ENCODE assay signal across 1 cellular context in the genomic region with DNA sequence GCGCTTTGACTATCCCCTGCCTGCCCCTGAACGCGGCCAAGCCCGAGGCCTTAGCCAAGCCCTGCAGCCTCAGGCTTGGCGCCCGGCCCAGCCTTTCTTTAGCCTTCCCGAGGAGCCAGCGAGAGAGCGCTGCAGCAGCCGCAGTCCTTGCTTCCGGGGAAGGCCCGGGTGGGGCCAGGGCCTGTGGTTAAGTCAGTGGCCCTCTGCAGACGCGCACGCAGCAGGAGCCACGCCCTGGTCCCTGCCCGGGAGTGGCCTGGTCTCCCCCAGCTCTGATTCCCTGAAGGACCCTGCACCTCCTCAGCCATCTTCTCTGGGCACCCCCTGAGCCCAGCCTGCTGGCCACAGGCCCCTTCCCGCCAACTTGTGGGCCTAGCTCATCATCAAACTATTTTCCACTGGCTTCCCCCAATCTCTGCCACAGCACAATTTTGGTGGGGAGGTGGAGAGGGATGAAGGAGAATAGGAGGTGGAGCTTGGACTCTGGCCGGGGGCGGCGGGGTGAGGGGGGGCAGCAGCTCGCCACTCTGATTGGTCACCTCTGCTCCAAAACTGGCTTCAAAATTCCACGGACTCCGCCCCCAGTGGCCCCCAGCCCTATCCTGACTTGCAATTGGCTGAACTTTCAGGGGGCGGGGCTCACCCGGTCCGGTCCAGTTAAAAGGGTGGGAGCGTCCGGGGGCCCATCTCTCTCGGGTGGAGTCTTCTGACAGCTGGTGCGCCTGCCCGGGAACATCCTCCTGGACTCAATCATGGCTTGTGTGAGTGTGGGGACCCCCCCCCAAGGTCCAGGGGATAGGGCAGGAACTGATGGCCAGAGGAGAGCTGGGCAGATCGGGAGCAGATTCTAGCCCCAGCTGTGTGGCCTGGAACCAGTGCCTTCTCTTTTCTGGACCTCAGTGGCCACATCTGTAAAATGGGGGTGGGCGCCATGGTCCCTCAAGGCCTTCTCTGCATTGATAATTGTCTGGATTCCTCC.
TF ChIP-seq lines count a peak whose summit lies in the region.

A gene (plus strand): TSS at position 686 of the 979 bp plus-strand sequence. CDS start 67 bp downstream, at position 753.

TF ChIP-seq in K562, 482 proteins besides CTCF, POLR2A, EP300 and RAD21 (continued from another document and continues in another):
- TF ChIP-seq, protein P1, sequence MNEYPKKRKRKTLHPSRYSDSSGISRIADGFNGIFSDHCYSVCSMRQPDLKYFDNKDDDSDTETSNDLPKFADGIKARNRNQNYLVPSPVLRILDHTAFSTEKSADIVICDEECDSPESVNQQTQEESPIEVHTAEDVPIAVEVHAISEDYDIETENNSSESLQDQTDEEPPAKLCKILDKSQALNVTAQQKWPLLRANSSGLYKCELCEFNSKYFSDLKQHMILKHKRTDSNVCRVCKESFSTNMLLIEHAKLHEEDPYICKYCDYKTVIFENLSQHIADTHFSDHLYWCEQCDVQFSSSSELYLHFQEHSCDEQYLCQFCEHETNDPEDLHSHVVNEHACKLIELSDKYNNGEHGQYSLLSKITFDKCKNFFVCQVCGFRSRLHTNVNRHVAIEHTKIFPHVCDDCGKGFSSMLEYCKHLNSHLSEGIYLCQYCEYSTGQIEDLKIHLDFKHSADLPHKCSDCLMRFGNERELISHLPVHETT (CRISPR knock-in tag; conservative IDR thresholded peaks at IDR 0.05 in 1 of 2, IDR thresholded peaks at IDR 0.05 in 1 of 2) = no peak
- no peak for TF ChIP-seq NFATC3 (IDR thresholded peaks at IDR 0.05)
- no peak for TF ChIP-seq SAFB (IDR thresholded peaks at IDR 0.05; ENCODE audit: borderline replicate concordance, low read depth, low read length)
- TF ChIP-seq NUFIP1 (IDR thresholded peaks at IDR 0.05; ENCODE audit: partially characterized antibody) = no peak
- peak; percentile 88 for TF ChIP-seq POLR2G (IDR thresholded peaks at IDR 0.05; ENCODE audit: low read depth, low read length)
- TF ChIP-seq BRD9 (IDR thresholded peaks at IDR 0.05; ENCODE audit: low read depth, partially characterized antibody) = no peak
- TF ChIP-seq NRF1 (conservative IDR thresholded peaks at IDR 0.05 in 1 of 2, IDR thresholded peaks at IDR 0.05 in 1 of 2) = peak; percentile 84 to 87
- no peak for TF ChIP-seq NCOA6 (IDR thresholded peaks at IDR 0.05)
- TF ChIP-seq TEAD4 (IDR thresholded peaks at IDR 0.05; ENCODE audit: low read length) = no peak; the same call in 1 of the 2 replicates
- no peak for TF ChIP-seq TEAD4 (CRISPR knock-in tag; IDR thresholded peaks at IDR 0.05; ENCODE audit: borderline replicate concordance)
- TF ChIP-seq ZBTB17 (CRISPR knock-in tag; IDR thresholded peaks at IDR 0.05) = no peak
- TF ChIP-seq, protein P2, sequence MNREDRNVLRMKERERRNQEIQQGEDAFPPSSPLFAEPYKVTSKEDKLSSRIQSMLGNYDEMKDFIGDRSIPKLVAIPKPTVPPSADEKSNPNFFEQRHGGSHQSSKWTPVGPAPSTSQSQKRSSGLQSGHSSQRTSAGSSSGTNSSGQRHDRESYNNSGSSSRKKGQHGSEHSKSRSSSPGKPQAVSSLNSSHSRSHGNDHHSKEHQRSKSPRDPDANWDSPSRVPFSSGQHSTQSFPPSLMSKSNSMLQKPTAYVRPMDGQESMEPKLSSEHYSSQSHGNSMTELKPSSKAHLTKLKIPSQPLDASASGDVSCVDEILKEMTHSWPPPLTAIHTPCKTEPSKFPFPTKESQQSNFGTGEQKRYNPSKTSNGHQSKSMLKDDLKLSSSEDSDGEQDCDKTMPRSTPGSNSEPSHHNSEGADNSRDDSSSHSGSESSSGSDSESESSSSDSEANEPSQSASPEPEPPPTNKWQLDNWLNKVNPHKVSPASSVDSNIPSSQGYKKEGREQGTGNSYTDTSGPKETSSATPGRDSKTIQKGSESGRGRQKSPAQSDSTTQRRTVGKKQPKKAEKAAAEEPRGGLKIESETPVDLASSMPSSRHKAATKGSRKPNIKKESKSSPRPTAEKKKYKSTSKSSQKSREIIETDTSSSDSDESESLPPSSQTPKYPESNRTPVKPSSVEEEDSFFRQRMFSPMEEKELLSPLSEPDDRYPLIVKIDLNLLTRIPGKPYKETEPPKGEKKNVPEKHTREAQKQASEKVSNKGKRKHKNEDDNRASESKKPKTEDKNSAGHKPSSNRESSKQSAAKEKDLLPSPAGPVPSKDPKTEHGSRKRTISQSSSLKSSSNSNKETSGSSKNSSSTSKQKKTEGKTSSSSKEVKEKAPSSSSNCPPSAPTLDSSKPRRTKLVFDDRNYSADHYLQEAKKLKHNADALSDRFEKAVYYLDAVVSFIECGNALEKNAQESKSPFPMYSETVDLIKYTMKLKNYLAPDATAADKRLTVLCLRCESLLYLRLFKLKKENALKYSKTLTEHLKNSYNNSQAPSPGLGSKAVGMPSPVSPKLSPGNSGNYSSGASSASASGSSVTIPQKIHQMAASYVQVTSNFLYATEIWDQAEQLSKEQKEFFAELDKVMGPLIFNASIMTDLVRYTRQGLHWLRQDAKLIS (CRISPR knock-in tag; IDR thresholded peaks at IDR 0.05) = no peak
- no peak for TF ChIP-seq GTF2E2 (tag; IDR thresholded peaks at IDR 0.05)
- TF ChIP-seq, protein P3, sequence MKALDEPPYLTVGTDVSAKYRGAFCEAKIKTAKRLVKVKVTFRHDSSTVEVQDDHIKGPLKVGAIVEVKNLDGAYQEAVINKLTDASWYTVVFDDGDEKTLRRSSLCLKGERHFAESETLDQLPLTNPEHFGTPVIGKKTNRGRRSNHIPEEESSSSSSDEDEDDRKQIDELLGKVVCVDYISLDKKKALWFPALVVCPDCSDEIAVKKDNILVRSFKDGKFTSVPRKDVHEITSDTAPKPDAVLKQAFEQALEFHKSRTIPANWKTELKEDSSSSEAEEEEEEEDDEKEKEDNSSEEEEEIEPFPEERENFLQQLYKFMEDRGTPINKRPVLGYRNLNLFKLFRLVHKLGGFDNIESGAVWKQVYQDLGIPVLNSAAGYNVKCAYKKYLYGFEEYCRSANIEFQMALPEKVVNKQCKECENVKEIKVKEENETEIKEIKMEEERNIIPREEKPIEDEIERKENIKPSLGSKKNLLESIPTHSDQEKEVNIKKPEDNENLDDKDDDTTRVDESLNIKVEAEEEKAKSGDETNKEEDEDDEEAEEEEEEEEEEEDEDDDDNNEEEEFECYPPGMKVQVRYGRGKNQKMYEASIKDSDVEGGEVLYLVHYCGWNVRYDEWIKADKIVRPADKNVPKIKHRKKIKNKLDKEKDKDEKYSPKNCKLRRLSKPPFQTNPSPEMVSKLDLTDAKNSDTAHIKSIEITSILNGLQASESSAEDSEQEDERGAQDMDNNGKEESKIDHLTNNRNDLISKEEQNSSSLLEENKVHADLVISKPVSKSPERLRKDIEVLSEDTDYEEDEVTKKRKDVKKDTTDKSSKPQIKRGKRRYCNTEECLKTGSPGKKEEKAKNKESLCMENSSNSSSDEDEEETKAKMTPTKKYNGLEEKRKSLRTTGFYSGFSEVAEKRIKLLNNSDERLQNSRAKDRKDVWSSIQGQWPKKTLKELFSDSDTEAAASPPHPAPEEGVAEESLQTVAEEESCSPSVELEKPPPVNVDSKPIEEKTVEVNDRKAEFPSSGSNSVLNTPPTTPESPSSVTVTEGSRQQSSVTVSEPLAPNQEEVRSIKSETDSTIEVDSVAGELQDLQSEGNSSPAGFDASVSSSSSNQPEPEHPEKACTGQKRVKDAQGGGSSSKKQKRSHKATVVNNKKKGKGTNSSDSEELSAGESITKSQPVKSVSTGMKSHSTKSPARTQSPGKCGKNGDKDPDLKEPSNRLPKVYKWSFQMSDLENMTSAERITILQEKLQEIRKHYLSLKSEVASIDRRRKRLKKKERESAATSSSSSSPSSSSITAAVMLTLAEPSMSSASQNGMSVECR (CRISPR knock-in tag; IDR thresholded peaks at IDR 0.05) = peak; percentile 68; the same call in 1 of the 2 replicates
- TF ChIP-seq PCBP1 (IDR thresholded peaks at IDR 0.05; ENCODE audit: low read depth, low read length, poor library complexity, severe bottlenecking) = no peak
- TF ChIP-seq POLR2AphosphoS5 (IDR thresholded peaks at IDR 0.05; ENCODE audit: control insufficient read depth, insufficient read depth, low read depth, low read length) = 0 out of 2 replicates have a peak, but pooled peaks have one; percentile 20
- TF ChIP-seq, protein P4, sequence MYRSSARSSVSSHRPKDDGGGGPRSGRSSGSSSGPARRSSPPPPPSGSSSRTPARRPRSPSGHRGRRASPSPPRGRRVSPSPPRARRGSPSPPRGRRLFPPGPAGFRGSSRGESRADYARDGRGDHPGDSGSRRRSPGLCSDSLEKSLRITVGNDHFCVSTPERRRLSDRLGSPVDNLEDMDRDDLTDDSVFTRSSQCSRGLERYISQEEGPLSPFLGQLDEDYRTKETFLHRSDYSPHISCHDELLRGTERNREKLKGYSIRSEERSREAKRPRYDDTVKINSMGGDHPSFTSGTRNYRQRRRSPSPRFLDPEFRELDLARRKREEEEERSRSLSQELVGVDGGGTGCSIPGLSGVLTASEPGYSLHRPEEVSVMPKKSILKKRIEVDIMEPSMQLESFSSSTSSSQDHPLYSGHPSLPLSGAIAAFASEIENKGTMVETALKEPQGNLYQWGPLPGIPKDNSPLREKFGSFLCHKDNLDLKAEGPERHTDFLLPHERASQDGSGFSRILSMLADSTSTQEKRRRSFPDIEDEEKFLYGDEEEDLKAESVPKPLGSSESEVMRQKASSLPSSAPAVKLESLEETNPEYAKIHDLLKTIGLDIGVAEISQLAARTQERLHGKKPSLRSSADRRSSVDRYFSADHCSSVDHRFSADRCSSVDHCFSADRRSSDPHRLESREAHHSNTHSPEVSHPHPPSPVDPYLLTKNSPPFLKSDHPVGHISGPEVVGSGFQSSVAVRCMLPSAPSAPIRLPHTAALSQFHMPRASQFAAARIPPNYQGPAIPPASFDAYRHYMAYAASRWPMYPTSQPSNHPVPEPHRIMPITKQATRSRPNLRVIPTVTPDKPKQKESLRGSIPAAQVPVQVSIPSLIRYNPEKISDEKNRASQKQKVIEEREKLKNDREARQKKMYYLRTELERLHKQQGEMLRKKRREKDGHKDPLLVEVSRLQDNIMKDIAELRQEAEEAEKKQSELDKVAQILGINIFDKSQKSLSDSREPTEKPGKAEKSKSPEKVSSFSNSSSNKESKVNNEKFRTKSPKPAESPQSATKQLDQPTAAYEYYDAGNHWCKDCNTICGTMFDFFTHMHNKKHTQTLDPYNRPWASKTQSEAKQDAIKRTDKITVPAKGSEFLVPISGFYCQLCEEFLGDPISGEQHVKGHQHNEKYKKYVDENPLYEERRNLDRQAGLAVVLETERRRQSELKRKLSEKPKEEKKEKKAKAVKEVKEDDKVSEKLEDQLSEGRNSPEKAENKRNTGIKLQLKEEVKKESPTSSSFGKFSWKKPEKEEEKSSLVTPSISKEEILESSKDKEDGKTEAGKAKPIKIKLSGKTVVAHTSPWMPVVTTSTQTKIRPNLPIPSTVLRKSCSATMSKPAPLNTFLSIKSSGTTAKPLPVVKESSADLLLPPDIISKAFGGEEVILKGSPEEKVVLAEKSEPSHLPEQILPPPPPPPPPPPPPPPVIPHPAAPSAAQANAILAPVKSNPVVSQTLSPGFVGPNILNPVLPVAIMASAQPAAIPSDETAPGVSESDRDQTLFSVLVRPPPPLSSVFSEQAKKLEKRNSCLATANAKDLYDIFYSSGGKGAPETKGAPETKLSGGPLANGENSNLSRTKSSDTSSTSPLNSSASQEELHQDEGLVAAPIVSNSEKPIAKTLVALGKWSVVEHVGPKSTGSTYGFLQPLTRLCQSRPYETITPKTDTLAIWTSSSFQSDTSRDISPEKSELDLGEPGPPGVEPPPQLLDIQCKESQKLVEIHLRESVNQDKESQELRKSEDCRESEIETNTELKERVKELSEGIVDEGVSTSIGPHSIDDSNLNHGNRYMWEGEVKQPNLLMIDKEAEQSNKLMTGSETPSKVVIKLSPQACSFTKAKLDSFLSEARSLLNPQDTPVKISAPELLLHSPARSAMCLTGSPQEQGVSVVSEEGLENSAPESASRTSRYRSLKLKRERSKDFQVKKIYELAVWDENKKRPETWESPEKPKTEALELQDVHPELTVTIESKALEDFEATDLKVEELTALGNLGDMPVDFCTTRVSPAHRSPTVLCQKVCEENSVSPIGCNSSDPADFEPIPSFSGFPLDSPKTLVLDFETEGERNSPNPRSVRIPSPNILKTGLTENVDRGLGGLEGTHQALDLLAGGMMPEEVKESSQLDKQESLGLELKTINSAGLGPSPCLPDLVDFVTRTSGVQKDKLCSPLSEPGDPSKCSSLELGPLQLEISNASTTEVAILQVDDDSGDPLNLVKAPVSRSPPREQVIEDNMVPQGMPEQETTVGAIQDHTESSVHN (IDR thresholded peaks at IDR 0.05; ENCODE audit: borderline replicate concordance in 1 of 2, low read depth in 1 of 2) = no peak
- TF ChIP-seq, protein P5, sequence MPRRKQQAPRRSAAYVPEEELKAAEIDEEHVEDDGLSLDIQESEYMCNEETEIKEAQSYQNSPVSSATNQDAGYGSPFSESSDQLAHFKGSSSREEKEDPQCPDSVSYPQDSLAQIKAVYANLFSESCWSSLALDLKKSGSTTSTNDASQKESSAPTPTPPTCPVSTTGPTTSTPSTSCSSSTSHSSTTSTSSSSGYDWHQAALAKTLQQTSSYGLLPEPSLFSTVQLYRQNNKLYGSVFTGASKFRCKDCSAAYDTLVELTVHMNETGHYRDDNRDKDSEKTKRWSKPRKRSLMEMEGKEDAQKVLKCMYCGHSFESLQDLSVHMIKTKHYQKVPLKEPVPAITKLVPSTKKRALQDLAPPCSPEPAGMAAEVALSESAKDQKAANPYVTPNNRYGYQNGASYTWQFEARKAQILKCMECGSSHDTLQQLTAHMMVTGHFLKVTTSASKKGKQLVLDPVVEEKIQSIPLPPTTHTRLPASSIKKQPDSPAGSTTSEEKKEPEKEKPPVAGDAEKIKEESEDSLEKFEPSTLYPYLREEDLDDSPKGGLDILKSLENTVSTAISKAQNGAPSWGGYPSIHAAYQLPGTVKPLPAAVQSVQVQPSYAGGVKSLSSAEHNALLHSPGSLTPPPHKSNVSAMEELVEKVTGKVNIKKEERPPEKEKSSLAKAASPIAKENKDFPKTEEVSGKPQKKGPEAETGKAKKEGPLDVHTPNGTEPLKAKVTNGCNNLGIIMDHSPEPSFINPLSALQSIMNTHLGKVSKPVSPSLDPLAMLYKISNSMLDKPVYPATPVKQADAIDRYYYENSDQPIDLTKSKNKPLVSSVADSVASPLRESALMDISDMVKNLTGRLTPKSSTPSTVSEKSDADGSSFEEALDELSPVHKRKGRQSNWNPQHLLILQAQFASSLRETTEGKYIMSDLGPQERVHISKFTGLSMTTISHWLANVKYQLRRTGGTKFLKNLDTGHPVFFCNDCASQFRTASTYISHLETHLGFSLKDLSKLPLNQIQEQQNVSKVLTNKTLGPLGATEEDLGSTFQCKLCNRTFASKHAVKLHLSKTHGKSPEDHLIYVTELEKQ (CRISPR knock-in tag; IDR thresholded peaks at IDR 0.05) = no peak
- TF ChIP-seq MXI1 (IDR thresholded peaks at IDR 0.05; ENCODE audit: low read depth, low read length) = no peak
- TF ChIP-seq KLF13 (tag; IDR thresholded peaks at IDR 0.05; ENCODE audit: borderline replicate concordance, low read depth) = no peak
